ENCODE assay signal across 11 cellular contexts in genomic region chr10:29555746-29556481, GRCh38.
DNase-seq lines count a peak whose midpoint lies in the region; ATAC-seq and TF ChIP-seq lines count a peak whose summit lies in the region.
"Had no signal": no experiment of that assay in that cellular context is flagged by ENCODE, and none has a peak within 500 bp of the region (broad histone marks: within the 10 kb centered on the region; RNA-seq: fewer than 3 reads in every experiment).

No MANE protein-coding gene starts in this region.

- H3F3A ChIP-seq in smooth muscle cell (ENCODE audit: low read depth), result peaks cover 3% of the 10 kb centered on the region

- H2AFZ ChIP-seq in smooth muscle cell (ENCODE audit: low read depth), result no peak overlapping the region

- peak overlapping the region; percentile 42 for H3K4me2 ChIP-seq in smooth muscle cell

- POLR2A ChIA-PET in activated CD4-positive, alpha-beta memory T cell treated with anti-CD3 and anti-CD28 coated beads, Interleukin-2, amount 10 ng/mL, durations not matched to agents 7 days and 5 days (lab: Charles Lee), result no interaction called here
- POLR2A ChIA-PET in naive thymus-derived CD8-positive, alpha-beta T cell (lab: Charles Lee), result no interaction called here

- H3K4me1 ChIP-seq in right cardiac atrium (ENCODE audit: control insufficient read depth, insufficient read depth, low read length) (no peaks in the 10 kb centered on the region), smooth muscle cell (ENCODE audit: low read depth) (peaks cover 20% of the 10 kb centered on the region)
- H3K4me1 ChIP-seq: colonic mucosa had no signal

- CTCF ChIA-PET in activated CD4-positive, alpha-beta memory T cell treated with anti-CD3 and anti-CD28 coated beads, Interleukin-2, amount 10 ng/mL, durations not matched to agents 7 days and 5 days (lab: Charles Lee), result interaction anchor here (1.1 to 1.4 kb wide), 3 partner anchors 35 to 146 kb away, joined by 3 to 4 read pairs (median 4); no protein-coding TSS in a partner anchor

- H3K9ac ChIP-seq in smooth muscle cell (ENCODE audit: low read depth), result no peak overlapping the region

- 66% methylated on average over 8 of the region's 8 CpGs for WGBS in right cardiac atrium
- 68% methylated on average over 8 of the region's 8 CpGs for WGBS in smooth muscle cell (ENCODE audit: low lambda C conversion rate)

- no peak for TF ChIP-seq CTCF in brain (conservative IDR thresholded peaks at IDR 0.05)
- TF ChIP-seq CTCF in smooth muscle cell (IDR thresholded peaks at IDR 0.05; ENCODE audit: borderline replicate concordance, insufficient read depth, poor library complexity, severe bottlenecking), result no peak

- no peaks in the 10 kb centered on the region for H3K27me3 ChIP-seq in right cardiac atrium (ENCODE audit: control insufficient read depth, insufficient read depth)
- no peaks in the 10 kb centered on the region for H3K27me3 ChIP-seq in smooth muscle cell (ENCODE audit: low read depth)
- H3K27me3 ChIP-seq: colonic mucosa had no signal

- ATAC-seq in right cardiac atrium (peak; percentile 27 to 69), GM18870 (IDR thresholded peaks at IDR 0.05; ENCODE audit: unreplicated experiment) (no peak)
- ATAC-seq in naive thymus-derived CD8-positive, alpha-beta T cell, result no peak

- intact Hi-C loops in right cardiac atrium (cut with DNase I), result no loop called here

- H3K4me3 Mint-ChIP-seq in brain, result no peak overlapping the region
- H3K4me3 Mint-ChIP-seq in activated CD4-positive, alpha-beta memory T cell treated with anti-CD3 and anti-CD28 coated beads, Interleukin-2, amount 10 ng/mL, durations not matched to agents 7 days and 5 days, result no peak overlapping the region
- H3K4me3 Mint-ChIP-seq in naive thymus-derived CD8-positive, alpha-beta T cell, result no peak overlapping the region

- H3K4me3 ChIP-seq in right cardiac atrium (ENCODE audit: low read length) (no peak overlapping the region), smooth muscle cell (no peak overlapping the region)
- H3K4me3 ChIP-seq: colonic mucosa had no signal

- peaks cover 6% of the 10 kb centered on the region for H4K20me1 ChIP-seq in smooth muscle cell (ENCODE audit: low read depth)

- H3K9me3 ChIP-seq in right cardiac atrium (ENCODE audit: control insufficient read depth, low read length) (no peaks in the 10 kb centered on the region), smooth muscle cell (replicated peaks; ENCODE audit: low read depth) (no peaks in the 10 kb centered on the region)
- H3K9me3 ChIP-seq: colonic mucosa had no signal

- H3K27ac ChIP-seq in right cardiac atrium (ENCODE audit: low read length) (peak overlapping the region; percentile 41), smooth muscle cell (ENCODE audit: low read depth) (peak overlapping the region; percentile 73)
- H3K27ac ChIP-seq: colonic mucosa, HL-60 had no signal

- H3K36me3 ChIP-seq in smooth muscle cell (ENCODE audit: low read depth), result peaks cover 6% of the 10 kb centered on the region

- DNase-seq in HCEC 1CT (peak; percentile 63), right cardiac atrium (peak in 1 of 3 donors; percentile 5), smooth muscle cell (lab: John Stamatoyannopoulos, UW; ENCODE audit: unreplicated experiment) (no peak), NCI-H1930 (lab: John Stamatoyannopoulos, UW) (no peak)
- DNase-seq in activated CD4-positive, alpha-beta memory T cell treated with anti-CD3 and anti-CD28 coated beads, Interleukin-2, amount 10 ng/mL, durations not matched to agents 7 days and 5 days, result no peak
- no peak for DNase-seq in naive thymus-derived CD8-positive, alpha-beta T cell
- DNase-seq: colonic mucosa, GDM1 had no signal

- no peaks in the 10 kb centered on the region for H3K79me2 ChIP-seq in smooth muscle cell (ENCODE audit: low read depth)

- peak overlapping the region in 3 of 5 experiments; percentile 17 to 76 (median 59) for H3K27ac Mint-ChIP-seq in brain
- H3K27ac Mint-ChIP-seq in activated CD4-positive, alpha-beta memory T cell treated with anti-CD3 and anti-CD28 coated beads, Interleukin-2, amount 10 ng/mL, durations not matched to agents 7 days and 5 days, result no peak overlapping the region
- H3K27ac Mint-ChIP-seq in naive thymus-derived CD8-positive, alpha-beta T cell, result no peak overlapping the region

- peaks cover 31% of the 10 kb centered on the region for H3K36me3 Mint-ChIP-seq in brain
- peaks cover 3% of the 10 kb centered on the region for H3K36me3 Mint-ChIP-seq in activated CD4-positive, alpha-beta memory T cell treated with anti-CD3 and anti-CD28 coated beads, Interleukin-2, amount 10 ng/mL, durations not matched to agents 7 days and 5 days (ENCODE audit: low read depth)
- peaks cover 6 to 57% (median 21%) of the 10 kb centered on the region in 3 donors for H3K36me3 Mint-ChIP-seq in naive thymus-derived CD8-positive, alpha-beta T cell

- H3K9me3 Mint-ChIP-seq in brain, result no peaks in the 10 kb centered on the region
- no peaks in the 10 kb centered on the region for H3K9me3 Mint-ChIP-seq in activated CD4-positive, alpha-beta memory T cell treated with anti-CD3 and anti-CD28 coated beads, Interleukin-2, amount 10 ng/mL, durations not matched to agents 7 days and 5 days
- H3K9me3 Mint-ChIP-seq in naive thymus-derived CD8-positive, alpha-beta T cell, result no peaks in the 10 kb centered on the region

- no peaks in the 10 kb centered on the region for H3K27me3 Mint-ChIP-seq in brain
- H3K27me3 Mint-ChIP-seq in activated CD4-positive, alpha-beta memory T cell treated with anti-CD3 and anti-CD28 coated beads, Interleukin-2, amount 10 ng/mL, durations not matched to agents 7 days and 5 days, result no peaks in the 10 kb centered on the region
- no peaks in the 10 kb centered on the region for H3K27me3 Mint-ChIP-seq in naive thymus-derived CD8-positive, alpha-beta T cell

- peaks cover 30% of the 10 kb centered on the region for H3K4me1 Mint-ChIP-seq in brain
- H3K4me1 Mint-ChIP-seq in activated CD4-positive, alpha-beta memory T cell treated with anti-CD3 and anti-CD28 coated beads, Interleukin-2, amount 10 ng/mL, durations not matched to agents 7 days and 5 days, result peaks cover 23% of the 10 kb centered on the region
- peaks cover 0 to 3% (median 0%) of the 10 kb centered on the region in 4 donors for H3K4me1 Mint-ChIP-seq in naive thymus-derived CD8-positive, alpha-beta T cell

Comparison
In these comparisons a context has a peak if more than half of its experiments do, and no peak if none do; other contexts are left out.
1. H3K27ac Mint-ChIP-seq: peak in brain (3 of 5); none in activated CD4-positive, alpha-beta memory T cell treated with anti-CD3 and anti-CD28 coated beads, Interleukin-2, amount 10 ng/mL, durations not matched to agents 7 days and 5 days (single experiment) and naive thymus-derived CD8-positive, alpha-beta T cell (0 of 10).
2. ATAC-seq: peak in right cardiac atrium (2 of 2); none in GM18870 (single experiment) and naive thymus-derived CD8-positive, alpha-beta T cell (0 of 2).